8 cellular contexts compared by ENCODE assay signal in genomic region chr2:234496442-234496834, GRCh38. TPM values are rescaled to one million over a fixed set of nuclear protein-coding genes. Genes with fewer than 3 reads are reported as not detected.
DNase-seq lines count a peak whose midpoint lies in the region; ATAC-seq, FAIRE-seq and TF ChIP-seq lines count a peak whose summit lies in the region.

No MANE protein-coding gene starts in this region.

- peaks cover 32% of the 10 kb centered on the region for H3K4me1 Mint-ChIP-seq in mesothelial cell of epicardium

- H3K4me3 ChIP-seq in WI38 (ENCODE audit: low read depth, low read length), result peak overlapping the region; percentile 87
- H3K4me3 ChIP-seq in ectodermal cell (ENCODE audit: insufficient read depth, low read depth, low read length), result peak overlapping the region; percentile 80
- peak overlapping the region; percentile 53 to 71 for H3K4me3 ChIP-seq in aorta (ENCODE audit: low read length in 2 of 2)

- H3K9me3 ChIP-seq in ectodermal cell (ENCODE audit: control insufficient read depth, low read length) (no peaks in the 10 kb centered on the region), aorta (ENCODE audit: control insufficient read depth, low read length) (no peaks in the 10 kb centered on the region)

- FAIRE-seq in HTR-8/SVneo (lab: Jason Lieb, UNC), result peak; percentile 87

- H3K27me3 ChIP-seq in ectodermal cell (ENCODE audit: control insufficient read depth, insufficient read depth, low read length, poor library complexity, severe bottlenecking) (no peaks in the 10 kb centered on the region), aorta (ENCODE audit: control insufficient read depth in 1 of 2, insufficient read depth in 2 of 2, low read length in 1 of 2) (no peaks in the 10 kb centered on the region)

- H3K27ac ChIP-seq in ectodermal cell (ENCODE audit: insufficient read depth, low read depth, low read length, poor library complexity, severe bottlenecking), result no peak overlapping the region
- H3K27ac ChIP-seq in aorta (ENCODE audit: low read depth in 1 of 2, low read length in 2 of 2), result no peak overlapping the region

- peak; percentile 46 for ATAC-seq in GM21390 (IDR thresholded peaks at IDR 0.05; ENCODE audit: unreplicated experiment)
- ATAC-seq in aorta (ENCODE audit: low FRiP score), result no peak

- DNase-seq in Caki2 (ENCODE audit: low read depth) (peak; percentile 49), HTR-8/SVneo (ENCODE audit: insufficient read length, low spot score) (no peak), mesothelial cell of epicardium (ENCODE audit: low spot score in 2 of 2, unreplicated experiment in 2 of 2) (peak in 1 of 2 experiments; percentile 45), aorta (no peak), COR-L47 (lab: John Stamatoyannopoulos, UW) (no peak)

- H3K4me1 ChIP-seq in ectodermal cell (ENCODE audit: control insufficient read depth, insufficient read depth, low read length), result peaks cover 15% of the 10 kb centered on the region
- H3K4me1 ChIP-seq in aorta (ENCODE audit: control insufficient read depth in 1 of 2, insufficient read depth in 2 of 2, low read length in 2 of 2), result no peaks in the 10 kb centered on the region

- intact Hi-C loops in aorta (cut with DNase I), result loop anchor here in 1 of 2 donors (5.0 to 10.0 kb wide), 3 partner anchors 54 to 522 kb away; no protein-coding TSS in a partner anchor

- no peaks in the 10 kb centered on the region for H3K36me3 Mint-ChIP-seq in mesothelial cell of epicardium

- in situ Hi-C loops in Caki2 (cut with HindIII; ENCODE audit: low pct_unique_long_range_greater_than_20kb, low sequenced_read_pairs), result no loop called here

- no peaks in the 10 kb centered on the region for H3K9me3 Mint-ChIP-seq in mesothelial cell of epicardium

- peak overlapping the region; percentile 91 for H3K27ac Mint-ChIP-seq in mesothelial cell of epicardium

- H3K27me3 Mint-ChIP-seq in mesothelial cell of epicardium (ENCODE audit: low read depth), result peaks cover 4% of the 10 kb centered on the region

- peaks cover 3% of the 10 kb centered on the region for H3K36me3 ChIP-seq in ectodermal cell (ENCODE audit: control insufficient read depth, insufficient read depth, low read length)
- H3K36me3 ChIP-seq in aorta (ENCODE audit: control insufficient read depth in 1 of 2, insufficient read depth in 2 of 2, low read length in 1 of 2), result no peaks in the 10 kb centered on the region

- H3K4me3 Mint-ChIP-seq in mesothelial cell of epicardium, result peak overlapping the region; percentile 87

- TF ChIP-seq CTCF in WI38 (IDR thresholded peaks at IDR 0.05; ENCODE audit: low read depth, low read length) (no peak), mesothelial cell of epicardium (IDR thresholded peaks at IDR 0.05; ENCODE audit: unreplicated experiment) (no peak)

- 0% methylated on average over 57 of the region's 57 CpGs for WGBS in ectodermal cell, 2 experiments
- WGBS in aorta, 2 donors, result 0% methylated on average over 42 to 57 of the region's 57 CpGs

RNA-seq across cellular contexts. Expression of gene ARL4C, which starts 0.4 kb away (rescaled TPM):
- total RNA-seq in Caki2 (2014; rRNA removed; shearing (Covaris generic); ENCODE audit: low replicate concordance), result 43.2 and 54.8 TPM in 2 replicates
- 219 TPM for polyA plus RNA-seq in ectodermal cell (2013, experiment 1 of 4)
- polyA plus RNA-seq in ectodermal cell (2013, experiment 2 of 4), result 213 TPM
- polyA plus RNA-seq in ectodermal cell (2013, experiment 3 of 4), result 153 TPM
- polyA plus RNA-seq in ectodermal cell (2013, experiment 4 of 4), result 169 TPM
- total RNA-seq in mesothelial cell of epicardium (18.4 to 21.4 TPM (median 20.7 TPM) in 3 replicates), aorta (10 to 100 TPM; 10.8 to 12.5 TPM)
- polyA plus RNA-seq in aorta, result 1 to 10 TPM; 6.8 to 7.2 TPM
